Comparison of ENCODE assay signal across 3 cellular contexts in the genomic region with DNA sequence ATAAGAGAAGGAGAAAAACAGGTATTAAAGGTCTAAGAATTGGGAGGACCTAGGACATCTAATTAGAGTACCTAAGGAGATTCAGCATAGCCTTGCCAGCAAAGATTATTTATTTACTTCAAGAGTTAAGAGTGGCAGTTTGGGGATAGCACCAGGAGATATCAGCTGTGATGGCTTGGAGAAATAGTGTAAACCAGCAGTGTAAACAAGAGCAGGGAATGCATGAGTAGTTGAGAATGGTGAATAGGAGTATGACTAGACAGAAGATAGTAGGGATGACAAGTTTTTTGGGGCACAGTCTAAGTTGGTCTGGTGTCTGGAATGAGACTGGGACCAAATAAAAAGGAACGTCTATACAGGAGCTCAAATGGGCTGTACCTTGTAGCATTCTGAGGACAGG. TPM values are rescaled to one million over a fixed set of nuclear protein-coding genes. Genes with fewer than 3 reads are reported as not detected.
"Had no signal": no experiment of that assay in that cellular context is flagged by ENCODE, and none has a peak within 500 bp of the region (broad histone marks: within the 10 kb centered on the region; RNA-seq: fewer than 3 reads in every experiment).

No MANE protein-coding gene starts in this region.

RNA-seq across cellular contexts. Expression of a gene that starts 21.0 kb away (rescaled TPM):
- total RNA-seq: HT1080, IMR-90, K562 had no signal

RNA-seq across cellular contexts. Expression of a gene that starts 36.9 kb away (rescaled TPM):
- total RNA-seq: HT1080, IMR-90 had no signal
- polyA plus RNA-seq: IMR-90 had no signal
